In the genomic region with DNA sequence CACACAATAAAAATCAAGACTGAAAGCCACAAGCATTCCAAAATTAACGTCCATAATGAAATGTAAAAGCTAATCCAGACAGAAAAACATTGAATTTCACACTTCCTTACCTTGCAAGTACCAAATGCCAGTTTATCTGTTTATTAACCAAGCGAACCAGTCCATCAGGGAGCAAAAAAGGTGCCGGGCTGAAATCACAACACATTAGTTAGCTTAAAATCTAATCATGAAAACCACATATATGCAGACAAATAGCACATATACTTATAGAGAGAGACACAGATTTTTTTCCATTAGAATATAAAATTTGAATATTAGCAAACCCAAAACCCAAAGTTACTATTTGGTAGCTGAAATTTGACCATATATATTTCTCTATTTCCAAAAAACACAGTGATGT, we compare ENCODE assay signal across 35 cellular contexts.
"Had no signal": no experiment of that assay in that cellular context is flagged by ENCODE, and none has a peak within 500 bp of the region (broad histone marks: within the 10 kb centered on the region; RNA-seq: fewer than 3 reads in every experiment).

No MANE protein-coding gene starts in this region.

- DNase-seq: activated B cell treated with CpG ODN at 0.5 μM for 24 hours; activated CD4-positive, alpha-beta memory T cell treated with anti-CD3 and anti-CD28 coated beads for 36 hours; activated CD4-positive, alpha-beta T cell treated with anti-CD3 and anti-CD28 coated beads for 4 hours; activated CD4-positive, alpha-beta T cell treated with anti-CD3 and anti-CD28 coated beads, Interleukin-2, amount 50 U/mL, for 1 hour; activated CD4-positive, CD25-positive, alpha-beta regulatory T cell treated with anti-CD3 and anti-CD28 coated beads, Interleukin-2, amount 50 U/mL, for 72 hours; activated CD8-positive, alpha-beta memory T cell treated with anti-CD3 and anti-CD28 coated beads, Interleukin-2, amount 50 U/mL, for 4 hours; activated gamma-delta T cell; activated naive CD4-positive, alpha-beta T cell treated with Interleukin-2 at 50 U/mL for 16 hours; activated naive CD8-positive, alpha-beta T cell treated with anti-CD3 and anti-CD28 coated beads, Interleukin-2, amount 10 ng/mL, durations not matched to agents 7 days and 5 days; activated T-cell treated with anti-CD3 and anti-CD28 coated beads for 4 hours; activated T-cell treated with anti-CD3 and anti-CD28 coated beads, Interleukin-2, amount 50 U/mL, for 48 hours; adrenal gland; anterior cingulate cortex; caudate nucleus; NCI-H1105 treated with DMSO at 0.1 percent for 48 hours; NCI-H1436 treated with DMSO at 0.1 percent for 48 hours; NCI-H1694 treated with DMSO at 0.1 percent for 48 hours; NCI-H2029; NCI-H345; NCI-H524 treated with DMSO at 0.1 percent for 48 hours; NCI-H748 treated with DMSO at 0.1 percent for 48 hours; NK-92 treated with Interleukin-12 subunit alpha and Interleukin-12 subunit beta, amount 100 ng/mL, for 24 hours; PC-9; SIG-M5; SW 1271; T-helper 1 cell; T-helper 2 cell; T-helper 9 cell had no signal

- ATAC-seq: Right ventricle myocardium inferior had no signal

- H3K9me3 ChIP-seq: adrenal gland had no signal

- H3K4me3 ChIP-seq: adrenal gland, PC-9 had no signal

- H3K4me2 ChIP-seq: PC-9 had no signal

- H3K9me3 Mint-ChIP-seq: activated B cell treated with CpG ODN at 0.5 μM for 24 hours; activated CD4-positive, alpha-beta memory T cell treated with anti-CD3 and anti-CD28 coated beads for 36 hours; activated naive CD4-positive, alpha-beta T cell treated with anti-CD3 and anti-CD28 coated beads, Interleukin-2, amount 50 U/mL, for 24 hours; activated naive CD8-positive, alpha-beta T cell treated with anti-CD3 and anti-CD28 coated beads, Interleukin-2, amount 10 ng/mL, durations not matched to agents 7 days and 5 days; activated T-helper 2 cell treated with anti-CD3 and anti-CD28 coated beads, Interferon-gamma antibody, Interleukin-2, Interleukin-4, amounts not matched to agents 10 μg/mL and 5 μg/mL and 100 μg/mL, durations not matched to agents 14 hours and 24 hours and 36 hours; brain had no signal

- H3K27ac ChIP-seq: adrenal gland, PC-9, RWPE1, VCaP had no signal

- H3K4me3 Mint-ChIP-seq: activated B cell treated with CpG ODN at 0.5 μM for 24 hours; activated CD4-positive, alpha-beta memory T cell treated with anti-CD3 and anti-CD28 coated beads for 36 hours; activated naive CD4-positive, alpha-beta T cell treated with anti-CD3 and anti-CD28 coated beads, Interleukin-2, amount 50 U/mL, for 24 hours; activated naive CD8-positive, alpha-beta T cell treated with anti-CD3 and anti-CD28 coated beads, Interleukin-2, amount 10 ng/mL, durations not matched to agents 7 days and 5 days had no signal

- H3K27me3 ChIP-seq: adrenal gland had no signal

- H2AFZ ChIP-seq: PC-9 had no signal

- H3K27me3 Mint-ChIP-seq: activated B cell treated with CpG ODN at 0.5 μM for 24 hours; activated CD4-positive, alpha-beta memory T cell treated with anti-CD3 and anti-CD28 coated beads for 36 hours; activated naive CD4-positive, alpha-beta T cell treated with anti-CD3 and anti-CD28 coated beads, Interleukin-2, amount 50 U/mL, for 24 hours; activated naive CD8-positive, alpha-beta T cell treated with anti-CD3 and anti-CD28 coated beads, Interleukin-2, amount 10 ng/mL, durations not matched to agents 7 days and 5 days; brain had no signal

- FAIRE-seq: RCC 7860 had no signal

- H3K27ac Mint-ChIP-seq: activated B cell treated with CpG ODN at 0.5 μM for 24 hours; activated CD4-positive, alpha-beta memory T cell treated with anti-CD3 and anti-CD28 coated beads for 36 hours; activated naive CD4-positive, alpha-beta T cell treated with anti-CD3 and anti-CD28 coated beads, Interleukin-2, amount 50 U/mL, for 24 hours; activated naive CD8-positive, alpha-beta T cell treated with anti-CD3 and anti-CD28 coated beads, Interleukin-2, amount 10 ng/mL, durations not matched to agents 7 days and 5 days had no signal
